12 cellular contexts compared by ENCODE assay signal in genomic region chr11:131760191-131760951, GRCh38.
A peak's percentile ranks its signal among the peaks of the same experiment; 100 is the strongest.
DNase-seq lines count a peak whose midpoint lies in the region; ATAC-seq and TF ChIP-seq lines count a peak whose summit lies in the region.
"Had no signal": no experiment of that assay in that cellular context is flagged by ENCODE, and none has a peak within 500 bp of the region (broad histone marks: within the 10 kb centered on the region; RNA-seq: fewer than 3 reads in every experiment).

No MANE protein-coding gene starts in this region.

- no peaks in the 10 kb centered on the region for H3K36me3 Mint-ChIP-seq in HFFc6 (ENCODE audit: low read depth)
- H3K36me3 Mint-ChIP-seq in activated naive CD8-positive, alpha-beta T cell treated with anti-CD3 and anti-CD28 coated beads for 36 hours = no peaks in the 10 kb centered on the region

- H3K9me3 Mint-ChIP-seq in HFFc6 = no peaks in the 10 kb centered on the region
- no peaks in the 10 kb centered on the region for H3K9me3 Mint-ChIP-seq in activated naive CD8-positive, alpha-beta T cell treated with anti-CD3 and anti-CD28 coated beads for 36 hours

- intact Hi-C loops in A673 (cut with micrococcal nuclease; ENCODE audit: unreplicated experiment) = no loop called here

- peaks cover 57% of the 10 kb centered on the region for H3K4me1 Mint-ChIP-seq in HFFc6 (ENCODE audit: low read depth)
- no peaks in the 10 kb centered on the region for H3K4me1 Mint-ChIP-seq in activated naive CD8-positive, alpha-beta T cell treated with anti-CD3 and anti-CD28 coated beads for 36 hours

- H3K36me3 ChIP-seq in A673 (ENCODE audit: insufficient read depth, low read length, poor library complexity, severe bottlenecking) = no peaks in the 10 kb centered on the region
- H3K36me3 ChIP-seq: BLaER1 treated with 17β-estradiol and CSF1 and Interleukin-3, amounts not matched to agents 10 nM and 100 nM; uterus had no signal

- POLR2A ChIA-PET in A673 (lab: Charles Lee; ENCODE audit: low non-redundant PET) = no interaction called here

- peaks cover 4% of the 10 kb centered on the region; the same call in 1 of the 2 replicates for H3K27me3 Mint-ChIP-seq in HFFc6 (ENCODE audit: insufficient read depth)
- no peaks in the 10 kb centered on the region for H3K27me3 Mint-ChIP-seq in activated naive CD8-positive, alpha-beta T cell treated with anti-CD3 and anti-CD28 coated beads for 36 hours

- H3K27ac Mint-ChIP-seq in HFFc6 = peak overlapping the region; percentile 96
- no peak overlapping the region for H3K27ac Mint-ChIP-seq in activated naive CD8-positive, alpha-beta T cell treated with anti-CD3 and anti-CD28 coated beads for 36 hours

- peak overlapping the region; percentile 74 for H3K27ac ChIP-seq in A673 (ENCODE audit: low read depth, low read length, poor library complexity, severe bottlenecking)
- peak overlapping the region; percentile 52 for H3K27ac ChIP-seq in caudate nucleus (ENCODE audit: low read depth, low read length)
- H3K27ac ChIP-seq: BLaER1 treated with 17β-estradiol and CSF1 and Interleukin-3, amounts not matched to agents 10 nM and 100 nM; uterus had no signal

- no TSS peak for BruUV-seq in A673 (replicated peaks; lab: Mats Ljungman, UMichigan)

- no peak for ATAC-seq in GM21723 (IDR thresholded peaks at IDR 0.05; ENCODE audit: unreplicated experiment)

- peak overlapping the region; percentile 22 for H3K4me3 ChIP-seq in A673 (ENCODE audit: low read depth, low read length, poor library complexity, severe bottlenecking)
- H3K4me3 ChIP-seq: BLaER1 treated with 17β-estradiol and CSF1 and Interleukin-3, amounts not matched to agents 10 nM and 100 nM; uterus had no signal

- peak; percentile 46 for TF ChIP-seq CTCF in A673 (conservative IDR thresholded peaks at IDR 0.05; ENCODE audit: low read depth, low read length)
- no peak for TF ChIP-seq CTCF in HFFc6 (IDR thresholded peaks at IDR 0.05)

- no peak for TF ChIP-seq POLR2A in erythroblast (IDR thresholded peaks at IDR 0.05; ENCODE audit: low read length)

- peak overlapping the region; percentile 85 for H3K4me3 Mint-ChIP-seq in HFFc6
- no peak overlapping the region for H3K4me3 Mint-ChIP-seq in activated naive CD8-positive, alpha-beta T cell treated with anti-CD3 and anti-CD28 coated beads for 36 hours

- peaks cover 12% of the 10 kb centered on the region for H3K4me1 ChIP-seq in A673 (ENCODE audit: insufficient read depth, low read length, poor library complexity, severe bottlenecking)
- H3K4me1 ChIP-seq: BLaER1 treated with 17β-estradiol and CSF1 and Interleukin-3, amounts not matched to agents 10 nM and 100 nM; uterus had no signal

- H3K9me3 ChIP-seq in A673 (ENCODE audit: low read depth, low read length, poor library complexity, severe bottlenecking) = no peaks in the 10 kb centered on the region
- H3K9me3 ChIP-seq: BLaER1 treated with 17β-estradiol and CSF1 and Interleukin-3, amounts not matched to agents 10 nM and 100 nM; uterus had no signal

- H3K27me3 ChIP-seq in A673 (replicated peaks; ENCODE audit: insufficient read depth, low read depth, low read length, poor library complexity) = no peaks in the 10 kb centered on the region
- H3K27me3 ChIP-seq: BLaER1 treated with 17β-estradiol and CSF1 and Interleukin-3, amounts not matched to agents 10 nM and 100 nM; uterus had no signal

- DNase-seq in A673 (ENCODE audit: low spot score) (peak; percentile 94), HFFc6 (peak; percentile 35), caudate nucleus (lab: John Stamatoyannopoulos, UW) (peak in 44 of 61 donors; percentile 3 to 84 (median 42)), left kidney (ENCODE audit: low read depth, low spot score) (peak; percentile 67), erythroblast (lab: John Stamatoyannopoulos, UW) (no peak), HT-29 (ENCODE audit: low spot score) (no peak)
- no peak for DNase-seq in activated naive CD8-positive, alpha-beta T cell treated with anti-CD3 and anti-CD28 coated beads for 36 hours
- DNase-seq: activated T-cell treated with anti-CD3 and anti-CD28 coated beads for 4 hours, cerebellar nuclear complex, uterus had no signal

- CTCF ChIA-PET in A673 (lab: Charles Lee) = interaction anchor here (0.6 to 1.2 kb wide), 4 partner anchors 11 to 668 kb away, joined by 3 to 5 read pairs (median 4); no protein-coding TSS in a partner anchor

Comparison
In these comparisons a context has a peak if more than half of its experiments do, and no peak if none do; other contexts are left out.
1. DNase-seq: peak in A673 (single experiment), HFFc6 (single experiment), caudate nucleus (44 of 61) and left kidney (single experiment); none in erythroblast (0 of 2), HT-29 (single experiment) and activated naive CD8-positive, alpha-beta T cell treated with anti-CD3 and anti-CD28 coated beads for 36 hours (single experiment).